1 cellular context compared by ENCODE assay signal in genomic region chr6:31614075-31614619, GRCh38.
TF ChIP-seq lines count a peak whose summit lies in the region.

No MANE protein-coding gene starts in this region.

TF ChIP-seq in H1, 55 proteins besides CTCF, POLR2A, EP300 and RAD21:
- no peak for TF ChIP-seq TAF1 (IDR thresholded peaks at IDR 0.05; ENCODE audit: low read depth, low read length)
- TF ChIP-seq E2F6 (IDR thresholded peaks at IDR 0.05), result no peak
- TF ChIP-seq MAFK (IDR thresholded peaks at IDR 0.05; ENCODE audit: low read depth, low read length), result no peak
- TF ChIP-seq KDM4A (IDR thresholded peaks at IDR 0.05; ENCODE audit: low read depth, low read length, severe bottlenecking), result no peak
- TF ChIP-seq USF2 (IDR thresholded peaks at IDR 0.05; ENCODE audit: low read length), result no peak
- no peak for TF ChIP-seq CHD7 (IDR thresholded peaks at IDR 0.05; ENCODE audit: insufficient replicate concordance, low read length)
- no peak for TF ChIP-seq RXRA (IDR thresholded peaks at IDR 0.05; ENCODE audit: insufficient read depth, low read depth, low read length)
- TF ChIP-seq SP1 (IDR thresholded peaks at IDR 0.05; ENCODE audit: low read depth, low read length), result no peak
- no peak for TF ChIP-seq SUZ12 (IDR thresholded peaks at IDR 0.05; ENCODE audit: low read length)
- no peak for TF ChIP-seq CREB1 (IDR thresholded peaks at IDR 0.05)
- no peak for TF ChIP-seq JUN (IDR thresholded peaks at IDR 0.05; ENCODE audit: low read depth, low read length)
- no peak for TF ChIP-seq EGR1 (IDR thresholded peaks at IDR 0.05; ENCODE audit: borderline replicate concordance, low read depth, low read length)
- TF ChIP-seq HDAC6 (IDR thresholded peaks at IDR 0.05; ENCODE audit: low read depth, low read length), result no peak
- no peak for TF ChIP-seq POLR2AphosphoS5 (IDR thresholded peaks at IDR 0.05; ENCODE audit: low read depth, low read length)
- no peak for TF ChIP-seq FOSL1 (IDR thresholded peaks at IDR 0.05; ENCODE audit: insufficient read depth, low read depth, low read length)
- TF ChIP-seq ZNF274 (IDR thresholded peaks at IDR 0.05; ENCODE audit: borderline replicate concordance, extremely low read depth, low read length), result no peak
- TF ChIP-seq ATF3 (IDR thresholded peaks at IDR 0.05; ENCODE audit: insufficient read depth, low read depth, low read length), result no peak
- no peak for TF ChIP-seq NRF1 (IDR thresholded peaks at IDR 0.05; ENCODE audit: low read depth, low read length)
